1 cellular context compared by ENCODE assay signal in the genomic region with DNA sequence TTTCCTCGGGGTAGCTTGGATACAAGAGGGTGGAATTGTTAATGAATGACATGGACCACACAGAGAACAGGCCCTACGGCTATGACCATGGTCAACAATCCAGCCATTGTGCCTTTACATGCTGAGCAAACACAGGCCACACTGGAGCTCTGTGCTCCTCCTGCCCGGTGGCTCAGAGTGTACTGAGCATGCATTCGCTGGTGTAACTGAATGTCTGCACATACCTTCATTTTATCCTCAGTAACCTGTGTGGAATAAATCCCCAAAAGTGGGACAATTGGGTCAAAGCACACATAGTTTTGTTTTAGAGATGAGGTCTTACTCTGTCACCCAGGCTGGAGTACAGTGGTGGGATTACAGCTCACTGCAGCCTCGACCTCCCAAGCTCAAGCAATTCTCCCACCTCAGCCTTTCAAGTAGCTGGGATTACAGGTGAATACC.
TF ChIP-seq lines count a peak whose summit lies in the region.

No MANE protein-coding gene starts in this region.

TF ChIP-seq in HepG2, 621 proteins besides CTCF, POLR2A, EP300 and RAD21 (continued from another document and continues in another):
- TF ChIP-seq, protein P1, sequence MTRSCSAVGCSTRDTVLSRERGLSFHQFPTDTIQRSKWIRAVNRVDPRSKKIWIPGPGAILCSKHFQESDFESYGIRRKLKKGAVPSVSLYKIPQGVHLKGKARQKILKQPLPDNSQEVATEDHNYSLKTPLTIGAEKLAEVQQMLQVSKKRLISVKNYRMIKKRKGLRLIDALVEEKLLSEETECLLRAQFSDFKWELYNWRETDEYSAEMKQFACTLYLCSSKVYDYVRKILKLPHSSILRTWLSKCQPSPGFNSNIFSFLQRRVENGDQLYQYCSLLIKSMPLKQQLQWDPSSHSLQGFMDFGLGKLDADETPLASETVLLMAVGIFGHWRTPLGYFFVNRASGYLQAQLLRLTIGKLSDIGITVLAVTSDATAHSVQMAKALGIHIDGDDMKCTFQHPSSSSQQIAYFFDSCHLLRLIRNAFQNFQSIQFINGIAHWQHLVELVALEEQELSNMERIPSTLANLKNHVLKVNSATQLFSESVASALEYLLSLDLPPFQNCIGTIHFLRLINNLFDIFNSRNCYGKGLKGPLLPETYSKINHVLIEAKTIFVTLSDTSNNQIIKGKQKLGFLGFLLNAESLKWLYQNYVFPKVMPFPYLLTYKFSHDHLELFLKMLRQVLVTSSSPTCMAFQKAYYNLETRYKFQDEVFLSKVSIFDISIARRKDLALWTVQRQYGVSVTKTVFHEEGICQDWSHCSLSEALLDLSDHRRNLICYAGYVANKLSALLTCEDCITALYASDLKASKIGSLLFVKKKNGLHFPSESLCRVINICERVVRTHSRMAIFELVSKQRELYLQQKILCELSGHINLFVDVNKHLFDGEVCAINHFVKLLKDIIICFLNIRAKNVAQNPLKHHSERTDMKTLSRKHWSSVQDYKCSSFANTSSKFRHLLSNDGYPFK (CRISPR knock-in tag; IDR thresholded peaks at IDR 0.05; ENCODE audit: borderline replicate concordance), result no peak
- TF ChIP-seq ZNF296 (CRISPR knock-in tag; conservative IDR thresholded peaks at IDR 0.05) (no peak), RFXANK (CRISPR knock-in tag; IDR thresholded peaks at IDR 0.05) (no peak), ZMYM4 (CRISPR knock-in tag; IDR thresholded peaks at IDR 0.05) (peak; percentile 87), ZNF569 (CRISPR knock-in tag; IDR thresholded peaks at IDR 0.05; ENCODE audit: borderline replicate concordance) (no peak), SOX13 (IDR thresholded peaks at IDR 0.05) (peak; percentile 85), SOX13 (CRISPR knock-in tag; conservative IDR thresholded peaks at IDR 0.05 in 1 of 2, IDR thresholded peaks at IDR 0.05 in 1 of 2) (peak in 1 of 2 experiments; percentile 94; a peak in 2 of 4 replicates), ZBTB8A (CRISPR knock-in tag; IDR thresholded peaks at IDR 0.05; ENCODE audit: borderline replicate concordance, low read depth) (no peak), ZNF737 (CRISPR knock-in tag; IDR thresholded peaks at IDR 0.05; ENCODE audit: borderline replicate concordance) (no peak), SP5 (CRISPR knock-in tag; IDR thresholded peaks at IDR 0.05; ENCODE audit: borderline replicate concordance, low read depth) (0 out of 2 replicates have a peak, but pooled peaks have one; percentile 19), POGZ (CRISPR knock-in tag; IDR thresholded peaks at IDR 0.05) (peak; percentile 74), PHB2 (IDR thresholded peaks at IDR 0.05; ENCODE audit: partially characterized antibody) (no peak), ZNF577 (CRISPR knock-in tag; IDR thresholded peaks at IDR 0.05; ENCODE audit: borderline replicate concordance, low read depth) (no peak), ZNF430 (CRISPR knock-in tag; IDR thresholded peaks at IDR 0.05) (0 out of 2 replicates have a peak, but pooled peaks have one; percentile 52), BRCA1 (CRISPR knock-in tag; IDR thresholded peaks at IDR 0.05) (no peak), KAT8 (CRISPR knock-in tag; IDR thresholded peaks at IDR 0.05) (0 out of 2 replicates have a peak, but pooled peaks have one; percentile 51), ZNF431 (CRISPR knock-in tag; IDR thresholded peaks at IDR 0.05; ENCODE audit: borderline replicate concordance, low read depth) (peak; percentile 74), ZBTB38 (CRISPR knock-in tag; IDR thresholded peaks at IDR 0.05) (peak; percentile 51; the same call in 1 of the 2 replicates), ZFAT (CRISPR knock-in tag; conservative IDR thresholded peaks at IDR 0.05) (no peak), PRDM4 (CRISPR knock-in tag; IDR thresholded peaks at IDR 0.05; ENCODE audit: borderline replicate concordance) (no peak), ATF1 (CRISPR knock-in tag; IDR thresholded peaks at IDR 0.05) (no peak), RELA (CRISPR knock-in tag; IDR thresholded peaks at IDR 0.05) (no peak), CERS6 (CRISPR knock-in tag; IDR thresholded peaks at IDR 0.05) (no peak), FOXK2 (IDR thresholded peaks at IDR 0.05) (peak; percentile 30; the same call in 1 of the 2 replicates), ZNF263 (CRISPR knock-in tag; IDR thresholded peaks at IDR 0.05) (peak; percentile 61; the same call in 1 of the 2 replicates), CCDC6 (CRISPR knock-in tag; IDR thresholded peaks at IDR 0.05) (0 out of 2 replicates have a peak, but pooled peaks have one; percentile 18), RFXAP (CRISPR knock-in tag; IDR thresholded peaks at IDR 0.05; ENCODE audit: borderline replicate concordance) (peak; percentile 86; the same call in 1 of the 2 replicates), NCOA1 (CRISPR knock-in tag; IDR thresholded peaks at IDR 0.05) (no peak), BORCS8-MEF2B (CRISPR knock-in tag; IDR thresholded peaks at IDR 0.05) (no peak), ZFP82 (CRISPR knock-in tag; IDR thresholded peaks at IDR 0.05; ENCODE audit: borderline replicate concordance) (no peak)
- TF ChIP-seq, protein P2, sequence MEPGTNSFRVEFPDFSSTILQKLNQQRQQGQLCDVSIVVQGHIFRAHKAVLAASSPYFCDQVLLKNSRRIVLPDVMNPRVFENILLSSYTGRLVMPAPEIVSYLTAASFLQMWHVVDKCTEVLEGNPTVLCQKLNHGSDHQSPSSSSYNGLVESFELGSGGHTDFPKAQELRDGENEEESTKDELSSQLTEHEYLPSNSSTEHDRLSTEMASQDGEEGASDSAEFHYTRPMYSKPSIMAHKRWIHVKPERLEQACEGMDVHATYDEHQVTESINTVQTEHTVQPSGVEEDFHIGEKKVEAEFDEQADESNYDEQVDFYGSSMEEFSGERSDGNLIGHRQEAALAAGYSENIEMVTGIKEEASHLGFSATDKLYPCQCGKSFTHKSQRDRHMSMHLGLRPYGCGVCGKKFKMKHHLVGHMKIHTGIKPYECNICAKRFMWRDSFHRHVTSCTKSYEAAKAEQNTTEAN (CRISPR knock-in tag; conservative IDR thresholded peaks at IDR 0.05), result 0 out of 2 replicates have a peak, but pooled peaks have one; percentile 24
- TF ChIP-seq, protein P3, sequence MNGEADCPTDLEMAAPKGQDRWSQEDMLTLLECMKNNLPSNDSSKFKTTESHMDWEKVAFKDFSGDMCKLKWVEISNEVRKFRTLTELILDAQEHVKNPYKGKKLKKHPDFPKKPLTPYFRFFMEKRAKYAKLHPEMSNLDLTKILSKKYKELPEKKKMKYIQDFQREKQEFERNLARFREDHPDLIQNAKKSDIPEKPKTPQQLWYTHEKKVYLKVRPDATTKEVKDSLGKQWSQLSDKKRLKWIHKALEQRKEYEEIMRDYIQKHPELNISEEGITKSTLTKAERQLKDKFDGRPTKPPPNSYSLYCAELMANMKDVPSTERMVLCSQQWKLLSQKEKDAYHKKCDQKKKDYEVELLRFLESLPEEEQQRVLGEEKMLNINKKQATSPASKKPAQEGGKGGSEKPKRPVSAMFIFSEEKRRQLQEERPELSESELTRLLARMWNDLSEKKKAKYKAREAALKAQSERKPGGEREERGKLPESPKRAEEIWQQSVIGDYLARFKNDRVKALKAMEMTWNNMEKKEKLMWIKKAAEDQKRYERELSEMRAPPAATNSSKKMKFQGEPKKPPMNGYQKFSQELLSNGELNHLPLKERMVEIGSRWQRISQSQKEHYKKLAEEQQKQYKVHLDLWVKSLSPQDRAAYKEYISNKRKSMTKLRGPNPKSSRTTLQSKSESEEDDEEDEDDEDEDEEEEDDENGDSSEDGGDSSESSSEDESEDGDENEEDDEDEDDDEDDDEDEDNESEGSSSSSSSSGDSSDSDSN (CRISPR knock-in tag; IDR thresholded peaks at IDR 0.05), result peak; percentile 65; the same call in 1 of the 2 replicates
- TF ChIP-seq, protein P4, sequence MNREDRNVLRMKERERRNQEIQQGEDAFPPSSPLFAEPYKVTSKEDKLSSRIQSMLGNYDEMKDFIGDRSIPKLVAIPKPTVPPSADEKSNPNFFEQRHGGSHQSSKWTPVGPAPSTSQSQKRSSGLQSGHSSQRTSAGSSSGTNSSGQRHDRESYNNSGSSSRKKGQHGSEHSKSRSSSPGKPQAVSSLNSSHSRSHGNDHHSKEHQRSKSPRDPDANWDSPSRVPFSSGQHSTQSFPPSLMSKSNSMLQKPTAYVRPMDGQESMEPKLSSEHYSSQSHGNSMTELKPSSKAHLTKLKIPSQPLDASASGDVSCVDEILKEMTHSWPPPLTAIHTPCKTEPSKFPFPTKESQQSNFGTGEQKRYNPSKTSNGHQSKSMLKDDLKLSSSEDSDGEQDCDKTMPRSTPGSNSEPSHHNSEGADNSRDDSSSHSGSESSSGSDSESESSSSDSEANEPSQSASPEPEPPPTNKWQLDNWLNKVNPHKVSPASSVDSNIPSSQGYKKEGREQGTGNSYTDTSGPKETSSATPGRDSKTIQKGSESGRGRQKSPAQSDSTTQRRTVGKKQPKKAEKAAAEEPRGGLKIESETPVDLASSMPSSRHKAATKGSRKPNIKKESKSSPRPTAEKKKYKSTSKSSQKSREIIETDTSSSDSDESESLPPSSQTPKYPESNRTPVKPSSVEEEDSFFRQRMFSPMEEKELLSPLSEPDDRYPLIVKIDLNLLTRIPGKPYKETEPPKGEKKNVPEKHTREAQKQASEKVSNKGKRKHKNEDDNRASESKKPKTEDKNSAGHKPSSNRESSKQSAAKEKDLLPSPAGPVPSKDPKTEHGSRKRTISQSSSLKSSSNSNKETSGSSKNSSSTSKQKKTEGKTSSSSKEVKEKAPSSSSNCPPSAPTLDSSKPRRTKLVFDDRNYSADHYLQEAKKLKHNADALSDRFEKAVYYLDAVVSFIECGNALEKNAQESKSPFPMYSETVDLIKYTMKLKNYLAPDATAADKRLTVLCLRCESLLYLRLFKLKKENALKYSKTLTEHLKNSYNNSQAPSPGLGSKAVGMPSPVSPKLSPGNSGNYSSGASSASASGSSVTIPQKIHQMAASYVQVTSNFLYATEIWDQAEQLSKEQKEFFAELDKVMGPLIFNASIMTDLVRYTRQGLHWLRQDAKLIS (CRISPR knock-in tag; IDR thresholded peaks at IDR 0.05), result no peak
- TF ChIP-seq, protein P5, sequence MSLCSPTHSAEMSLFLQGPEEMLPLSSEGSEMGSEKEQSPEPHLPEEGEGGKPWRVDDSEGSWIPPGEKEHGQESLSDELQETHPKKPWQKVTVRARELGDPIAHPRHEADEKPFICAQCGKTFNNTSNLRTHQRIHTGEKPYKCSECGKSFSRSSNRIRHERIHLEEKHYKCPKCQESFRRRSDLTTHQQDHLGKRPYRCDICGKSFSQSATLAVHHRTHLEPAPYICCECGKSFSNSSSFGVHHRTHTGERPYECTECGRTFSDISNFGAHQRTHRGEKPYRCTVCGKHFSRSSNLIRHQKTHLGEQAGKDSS (CRISPR knock-in tag; IDR thresholded peaks at IDR 0.05; ENCODE audit: borderline replicate concordance, low read depth), result peak; percentile 94
- TF ChIP-seq, protein P6, sequence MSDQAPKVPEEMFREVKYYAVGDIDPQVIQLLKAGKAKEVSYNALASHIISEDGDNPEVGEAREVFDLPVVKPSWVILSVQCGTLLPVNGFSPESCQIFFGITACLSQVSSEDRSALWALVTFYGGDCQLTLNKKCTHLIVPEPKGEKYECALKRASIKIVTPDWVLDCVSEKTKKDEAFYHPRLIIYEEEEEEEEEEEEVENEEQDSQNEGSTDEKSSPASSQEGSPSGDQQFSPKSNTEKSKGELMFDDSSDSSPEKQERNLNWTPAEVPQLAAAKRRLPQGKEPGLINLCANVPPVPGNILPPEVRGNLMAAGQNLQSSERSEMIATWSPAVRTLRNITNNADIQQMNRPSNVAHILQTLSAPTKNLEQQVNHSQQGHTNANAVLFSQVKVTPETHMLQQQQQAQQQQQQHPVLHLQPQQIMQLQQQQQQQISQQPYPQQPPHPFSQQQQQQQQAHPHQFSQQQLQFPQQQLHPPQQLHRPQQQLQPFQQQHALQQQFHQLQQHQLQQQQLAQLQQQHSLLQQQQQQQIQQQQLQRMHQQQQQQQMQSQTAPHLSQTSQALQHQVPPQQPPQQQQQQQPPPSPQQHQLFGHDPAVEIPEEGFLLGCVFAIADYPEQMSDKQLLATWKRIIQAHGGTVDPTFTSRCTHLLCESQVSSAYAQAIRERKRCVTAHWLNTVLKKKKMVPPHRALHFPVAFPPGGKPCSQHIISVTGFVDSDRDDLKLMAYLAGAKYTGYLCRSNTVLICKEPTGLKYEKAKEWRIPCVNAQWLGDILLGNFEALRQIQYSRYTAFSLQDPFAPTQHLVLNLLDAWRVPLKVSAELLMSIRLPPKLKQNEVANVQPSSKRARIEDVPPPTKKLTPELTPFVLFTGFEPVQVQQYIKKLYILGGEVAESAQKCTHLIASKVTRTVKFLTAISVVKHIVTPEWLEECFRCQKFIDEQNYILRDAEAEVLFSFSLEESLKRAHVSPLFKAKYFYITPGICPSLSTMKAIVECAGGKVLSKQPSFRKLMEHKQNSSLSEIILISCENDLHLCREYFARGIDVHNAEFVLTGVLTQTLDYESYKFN (CRISPR knock-in tag; conservative IDR thresholded peaks at IDR 0.05), result peak; percentile 80
- TF ChIP-seq, protein P7, sequence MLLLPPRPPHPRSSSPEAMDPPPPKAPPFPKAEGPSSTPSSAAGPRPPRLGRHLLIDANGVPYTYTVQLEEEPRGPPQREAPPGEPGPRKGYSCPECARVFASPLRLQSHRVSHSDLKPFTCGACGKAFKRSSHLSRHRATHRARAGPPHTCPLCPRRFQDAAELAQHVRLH (CRISPR knock-in tag; IDR thresholded peaks at IDR 0.05; ENCODE audit: borderline replicate concordance, low read depth), result peak; percentile 39; the same call in 1 of the 2 replicates
